2 cellular contexts compared by ENCODE assay signal in the genomic region with DNA sequence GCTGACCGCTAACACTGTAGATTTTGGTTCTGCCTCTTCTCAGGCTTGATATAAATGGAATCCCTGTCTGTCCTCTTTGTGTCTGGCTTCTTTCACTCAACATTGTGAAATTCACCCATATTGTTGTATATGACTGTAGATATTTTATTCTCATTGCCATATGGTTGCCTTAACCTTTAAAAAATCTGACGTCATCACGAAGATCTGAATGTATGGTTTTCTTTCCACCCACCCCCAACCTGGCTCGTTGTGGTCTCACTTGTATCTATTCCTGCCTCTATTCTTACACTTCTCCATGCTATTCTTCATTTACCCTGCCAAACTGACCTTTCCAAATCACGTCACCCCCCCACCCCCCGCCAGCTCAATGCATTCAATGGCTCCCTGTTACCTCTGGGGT.
TF ChIP-seq lines count a peak whose summit lies in the region.

No MANE protein-coding gene starts in this region.

TF ChIP-seq in HepG2, 621 proteins besides CTCF, POLR2A, EP300 and RAD21 (continues in another document):
- TF ChIP-seq, protein P1, sequence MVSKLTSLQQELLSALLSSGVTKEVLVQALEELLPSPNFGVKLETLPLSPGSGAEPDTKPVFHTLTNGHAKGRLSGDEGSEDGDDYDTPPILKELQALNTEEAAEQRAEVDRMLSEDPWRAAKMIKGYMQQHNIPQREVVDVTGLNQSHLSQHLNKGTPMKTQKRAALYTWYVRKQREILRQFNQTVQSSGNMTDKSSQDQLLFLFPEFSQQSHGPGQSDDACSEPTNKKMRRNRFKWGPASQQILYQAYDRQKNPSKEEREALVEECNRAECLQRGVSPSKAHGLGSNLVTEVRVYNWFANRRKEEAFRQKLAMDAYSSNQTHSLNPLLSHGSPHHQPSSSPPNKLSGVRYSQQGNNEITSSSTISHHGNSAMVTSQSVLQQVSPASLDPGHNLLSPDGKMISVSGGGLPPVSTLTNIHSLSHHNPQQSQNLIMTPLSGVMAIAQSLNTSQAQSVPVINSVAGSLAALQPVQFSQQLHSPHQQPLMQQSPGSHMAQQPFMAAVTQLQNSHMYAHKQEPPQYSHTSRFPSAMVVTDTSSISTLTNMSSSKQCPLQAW (CRISPR knock-in tag; IDR thresholded peaks at IDR 0.05): no peak
- TF ChIP-seq, protein P2, sequence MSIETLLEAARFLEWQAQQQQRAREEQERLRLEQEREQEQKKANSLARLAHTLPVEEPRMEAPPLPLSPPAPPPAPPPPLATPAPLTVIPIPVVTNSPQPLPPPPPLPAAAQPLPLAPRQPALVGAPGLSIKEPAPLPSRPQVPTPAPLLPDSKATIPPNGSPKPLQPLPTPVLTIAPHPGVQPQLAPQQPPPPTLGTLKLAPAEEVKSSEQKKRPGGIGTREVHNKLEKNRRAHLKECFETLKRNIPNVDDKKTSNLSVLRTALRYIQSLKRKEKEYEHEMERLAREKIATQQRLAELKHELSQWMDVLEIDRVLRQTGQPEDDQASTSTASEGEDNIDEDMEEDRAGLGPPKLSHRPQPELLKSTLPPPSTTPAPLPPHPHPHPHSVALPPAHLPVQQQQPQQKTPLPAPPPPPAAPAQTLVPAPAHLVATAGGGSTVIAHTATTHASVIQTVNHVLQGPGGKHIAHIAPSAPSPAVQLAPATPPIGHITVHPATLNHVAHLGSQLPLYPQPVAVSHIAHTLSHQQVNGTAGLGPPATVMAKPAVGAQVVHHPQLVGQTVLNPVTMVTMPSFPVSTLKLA (IDR thresholded peaks at IDR 0.05): no peak
- TF ChIP-seq CREB1 (IDR thresholded peaks at IDR 0.05) (peak; percentile 94), CREB1 (CRISPR knock-in tag; IDR thresholded peaks at IDR 0.05) (no peak), ZNF101 (CRISPR knock-in tag; IDR thresholded peaks at IDR 0.05; ENCODE audit: borderline replicate concordance, low read depth) (no peak), ZNF790 (CRISPR knock-in tag; IDR thresholded peaks at IDR 0.05; ENCODE audit: borderline replicate concordance) (no peak), ATF7 (IDR thresholded peaks at IDR 0.05) (peak; percentile 97), ATF7 (CRISPR knock-in tag; IDR thresholded peaks at IDR 0.05) (no peak), ZFYVE20 (CRISPR knock-in tag; IDR thresholded peaks at IDR 0.05; ENCODE audit: borderline replicate concordance, low read depth) (no peak), ZNF274 (CRISPR knock-in tag; IDR thresholded peaks at IDR 0.05) (no peak)
- TF ChIP-seq, protein P3, sequence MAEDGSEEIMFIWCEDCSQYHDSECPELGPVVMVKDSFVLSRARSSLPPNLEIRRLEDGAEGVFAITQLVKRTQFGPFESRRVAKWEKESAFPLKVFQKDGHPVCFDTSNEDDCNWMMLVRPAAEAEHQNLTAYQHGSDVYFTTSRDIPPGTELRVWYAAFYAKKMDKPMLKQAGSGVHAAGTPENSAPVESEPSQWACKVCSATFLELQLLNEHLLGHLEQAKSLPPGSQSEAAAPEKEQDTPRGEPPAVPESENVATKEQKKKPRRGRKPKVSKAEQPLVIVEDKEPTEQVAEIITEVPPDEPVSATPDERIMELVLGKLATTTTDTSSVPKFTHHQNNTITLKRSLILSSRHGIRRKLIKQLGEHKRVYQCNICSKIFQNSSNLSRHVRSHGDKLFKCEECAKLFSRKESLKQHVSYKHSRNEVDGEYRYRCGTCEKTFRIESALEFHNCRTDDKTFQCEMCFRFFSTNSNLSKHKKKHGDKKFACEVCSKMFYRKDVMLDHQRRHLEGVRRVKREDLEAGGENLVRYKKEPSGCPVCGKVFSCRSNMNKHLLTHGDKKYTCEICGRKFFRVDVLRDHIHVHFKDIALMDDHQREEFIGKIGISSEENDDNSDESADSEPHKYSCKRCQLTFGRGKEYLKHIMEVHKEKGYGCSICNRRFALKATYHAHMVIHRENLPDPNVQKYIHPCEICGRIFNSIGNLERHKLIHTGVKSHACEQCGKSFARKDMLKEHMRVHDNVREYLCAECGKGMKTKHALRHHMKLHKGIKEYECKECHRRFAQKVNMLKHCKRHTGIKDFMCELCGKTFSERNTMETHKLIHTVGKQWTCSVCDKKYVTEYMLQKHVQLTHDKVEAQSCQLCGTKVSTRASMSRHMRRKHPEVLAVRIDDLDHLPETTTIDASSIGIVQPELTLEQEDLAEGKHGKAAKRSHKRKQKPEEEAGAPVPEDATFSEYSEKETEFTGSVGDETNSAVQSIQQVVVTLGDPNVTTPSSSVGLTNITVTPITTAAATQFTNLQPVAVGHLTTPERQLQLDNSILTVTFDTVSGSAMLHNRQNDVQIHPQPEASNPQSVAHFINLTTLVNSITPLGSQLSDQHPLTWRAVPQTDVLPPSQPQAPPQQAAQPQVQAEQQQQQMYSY (CRISPR knock-in tag; IDR thresholded peaks at IDR 0.05): no peak
- TF ChIP-seq, protein P4, sequence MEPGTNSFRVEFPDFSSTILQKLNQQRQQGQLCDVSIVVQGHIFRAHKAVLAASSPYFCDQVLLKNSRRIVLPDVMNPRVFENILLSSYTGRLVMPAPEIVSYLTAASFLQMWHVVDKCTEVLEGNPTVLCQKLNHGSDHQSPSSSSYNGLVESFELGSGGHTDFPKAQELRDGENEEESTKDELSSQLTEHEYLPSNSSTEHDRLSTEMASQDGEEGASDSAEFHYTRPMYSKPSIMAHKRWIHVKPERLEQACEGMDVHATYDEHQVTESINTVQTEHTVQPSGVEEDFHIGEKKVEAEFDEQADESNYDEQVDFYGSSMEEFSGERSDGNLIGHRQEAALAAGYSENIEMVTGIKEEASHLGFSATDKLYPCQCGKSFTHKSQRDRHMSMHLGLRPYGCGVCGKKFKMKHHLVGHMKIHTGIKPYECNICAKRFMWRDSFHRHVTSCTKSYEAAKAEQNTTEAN (CRISPR knock-in tag; conservative IDR thresholded peaks at IDR 0.05): no peak
- TF ChIP-seq, protein P5, sequence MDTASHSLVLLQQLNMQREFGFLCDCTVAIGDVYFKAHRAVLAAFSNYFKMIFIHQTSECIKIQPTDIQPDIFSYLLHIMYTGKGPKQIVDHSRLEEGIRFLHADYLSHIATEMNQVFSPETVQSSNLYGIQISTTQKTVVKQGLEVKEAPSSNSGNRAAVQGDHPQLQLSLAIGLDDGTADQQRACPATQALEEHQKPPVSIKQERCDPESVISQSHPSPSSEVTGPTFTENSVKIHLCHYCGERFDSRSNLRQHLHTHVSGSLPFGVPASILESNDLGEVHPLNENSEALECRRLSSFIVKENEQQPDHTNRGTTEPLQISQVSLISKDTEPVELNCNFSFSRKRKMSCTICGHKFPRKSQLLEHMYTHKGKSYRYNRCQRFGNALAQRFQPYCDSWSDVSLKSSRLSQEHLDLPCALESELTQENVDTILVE (CRISPR knock-in tag; IDR thresholded peaks at IDR 0.05): no peak
- TF ChIP-seq, protein P6, sequence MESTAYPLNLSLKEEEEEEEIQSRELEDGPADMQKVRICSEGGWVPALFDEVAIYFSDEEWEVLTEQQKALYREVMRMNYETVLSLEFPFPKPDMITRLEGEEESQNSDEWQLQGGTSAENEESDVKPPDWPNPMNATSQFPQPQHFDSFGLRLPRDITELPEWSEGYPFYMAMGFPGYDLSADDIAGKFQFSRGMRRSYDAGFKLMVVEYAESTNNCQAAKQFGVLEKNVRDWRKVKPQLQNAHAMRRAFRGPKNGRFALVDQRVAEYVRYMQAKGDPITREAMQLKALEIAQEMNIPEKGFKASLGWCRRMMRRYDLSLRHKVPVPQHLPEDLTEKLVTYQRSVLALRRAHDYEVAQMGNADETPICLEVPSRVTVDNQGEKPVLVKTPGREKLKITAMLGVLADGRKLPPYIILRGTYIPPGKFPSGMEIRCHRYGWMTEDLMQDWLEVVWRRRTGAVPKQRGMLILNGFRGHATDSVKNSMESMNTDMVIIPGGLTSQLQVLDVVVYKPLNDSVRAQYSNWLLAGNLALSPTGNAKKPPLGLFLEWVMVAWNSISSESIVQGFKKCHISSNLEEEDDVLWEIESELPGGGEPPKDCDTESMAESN (CRISPR knock-in tag; conservative IDR thresholded peaks at IDR 0.05): no peak

TF ChIP-seq in K562, 482 proteins besides CTCF, POLR2A, EP300 and RAD21:
- TF ChIP-seq, protein P7, sequence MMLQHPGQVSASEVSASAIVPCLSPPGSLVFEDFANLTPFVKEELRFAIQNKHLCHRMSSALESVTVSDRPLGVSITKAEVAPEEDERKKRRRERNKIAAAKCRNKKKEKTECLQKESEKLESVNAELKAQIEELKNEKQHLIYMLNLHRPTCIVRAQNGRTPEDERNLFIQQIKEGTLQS (IDR thresholded peaks at IDR 0.05): peak; percentile 23; the same call in 1 of the 2 replicates
- TF ChIP-seq, protein P7 (CRISPR knock-in tag; conservative IDR thresholded peaks at IDR 0.05): no peak
- TF ChIP-seq, protein P8, sequence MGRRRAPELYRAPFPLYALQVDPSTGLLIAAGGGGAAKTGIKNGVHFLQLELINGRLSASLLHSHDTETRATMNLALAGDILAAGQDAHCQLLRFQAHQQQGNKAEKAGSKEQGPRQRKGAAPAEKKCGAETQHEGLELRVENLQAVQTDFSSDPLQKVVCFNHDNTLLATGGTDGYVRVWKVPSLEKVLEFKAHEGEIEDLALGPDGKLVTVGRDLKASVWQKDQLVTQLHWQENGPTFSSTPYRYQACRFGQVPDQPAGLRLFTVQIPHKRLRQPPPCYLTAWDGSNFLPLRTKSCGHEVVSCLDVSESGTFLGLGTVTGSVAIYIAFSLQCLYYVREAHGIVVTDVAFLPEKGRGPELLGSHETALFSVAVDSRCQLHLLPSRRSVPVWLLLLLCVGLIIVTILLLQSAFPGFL (CRISPR knock-in tag; IDR thresholded peaks at IDR 0.05): no peak
TF ChIP-seq in K562: peak in this region for 1.
